Comparison of ENCODE assay signal across 1 cellular context in genomic region chrX:38313190-38313589, GRCh38.
TF ChIP-seq lines count a peak whose summit lies in the region.

No MANE protein-coding gene starts in this region.

TF ChIP-seq in SK-N-SH treated with all-trans-retinoic acid at 6 μM for 48 hours, 23 proteins besides CTCF, POLR2A, EP300 and RAD21 (continued from another document):
- TF ChIP-seq, protein P1, sequence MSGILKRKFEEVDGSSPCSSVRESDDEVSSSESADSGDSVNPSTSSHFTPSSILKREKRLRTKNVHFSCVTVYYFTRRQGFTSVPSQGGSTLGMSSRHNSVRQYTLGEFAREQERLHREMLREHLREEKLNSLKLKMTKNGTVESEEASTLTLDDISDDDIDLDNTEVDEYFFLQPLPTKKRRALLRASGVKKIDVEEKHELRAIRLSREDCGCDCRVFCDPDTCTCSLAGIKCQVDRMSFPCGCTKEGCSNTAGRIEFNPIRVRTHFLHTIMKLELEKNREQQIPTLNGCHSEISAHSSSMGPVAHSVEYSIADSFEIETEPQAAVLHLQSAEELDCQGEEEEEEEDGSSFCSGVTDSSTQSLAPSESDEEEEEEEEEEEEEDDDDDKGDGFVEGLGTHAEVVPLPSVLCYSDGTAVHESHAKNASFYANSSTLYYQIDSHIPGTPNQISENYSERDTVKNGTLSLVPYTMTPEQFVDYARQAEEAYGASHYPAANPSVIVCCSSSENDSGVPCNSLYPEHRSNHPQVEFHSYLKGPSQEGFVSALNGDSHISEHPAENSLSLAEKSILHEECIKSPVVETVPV (CRISPR knock-in tag; IDR thresholded peaks at IDR 0.05), result no peak
- TF ChIP-seq GLIS3 (CRISPR knock-in tag; IDR thresholded peaks at IDR 0.05) (no peak), ZNF565 (CRISPR knock-in tag; conservative IDR thresholded peaks at IDR 0.05; ENCODE audit: low read depth) (no peak), SNAI2 (CRISPR knock-in tag; IDR thresholded peaks at IDR 0.05) (no peak)
